Comparison of ENCODE assay signal across 31 cellular contexts in the genomic region with DNA sequence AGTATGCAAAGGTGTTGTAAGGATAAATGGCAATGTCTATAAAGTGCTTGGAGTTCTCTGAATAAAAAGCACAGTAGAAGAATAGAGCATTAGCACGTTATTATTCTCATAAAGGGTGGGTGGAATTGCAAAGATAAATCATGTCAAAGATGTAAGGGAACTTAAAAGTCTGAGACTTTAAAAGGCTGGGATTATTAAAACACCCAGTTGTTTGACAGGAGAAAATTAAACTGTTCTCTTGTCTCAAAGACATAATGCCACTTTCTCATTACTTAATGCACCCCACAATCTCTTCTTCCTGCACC.
"Had no signal": no experiment of that assay in that cellular context is flagged by ENCODE, and none has a peak within 500 bp of the region (broad histone marks: within the 10 kb centered on the region; RNA-seq: fewer than 3 reads in every experiment).

No MANE protein-coding gene starts in this region.

- H3K79me2 ChIP-seq: parathyroid adenoma had no signal

- H3K9ac ChIP-seq: neural progenitor cell, parathyroid adenoma had no signal

- H3K9me3 ChIP-seq: neutrophil, ovary, pancreas, prostate gland, right lobe of liver, sigmoid colon had no signal

- DNase-seq: naive thymus-derived CD4-positive, alpha-beta T cell; naive thymus-derived CD8-positive, alpha-beta T cell; natural killer cell; nucleus accumbens; occipital lobe; ovary; pancreas; posterior cingulate gyrus; psoas muscle; retina; right cardiac atrium; right lobe of liver; sigmoid colon; small intestine; spleen; stimulated activated CD4-positive, alpha-beta T cell treated with anti-CD3 and anti-CD28 coated beads, Interleukin-12 subunit alpha, Interleukin-12 subunit beta, amount 100 ng/mL, for 4 hours; stimulated activated CD4-positive, alpha-beta T cell treated with anti-CD3 and anti-CD28 coated beads, Interleukin-15, amount 100 ng/mL, for 24 hours; stimulated activated CD4-positive, alpha-beta T cell treated with anti-CD3 and anti-CD28 coated beads, Interleukin-1b, Interleukin-23, amount 100 ng/mL, for 48 hours; stimulated activated CD4-positive, alpha-beta T cell treated with anti-CD3 and anti-CD28 coated beads, Interleukin-2, amount 100 ng/mL, for 24 hours had no signal

- H3K27ac Mint-ChIP-seq: naive thymus-derived CD4-positive, alpha-beta T cell; naive thymus-derived CD8-positive, alpha-beta T cell; natural killer cell; natural killer cell treated with Interleukin-12 subunit alpha and Interleukin-12 subunit beta and Interleukin-15 and Interleukin-18, amount 100 ng/mL, for 72 hours; nephron; neural progenitor cell; progenitor cell of endocrine pancreas had no signal

- H3K4me2 ChIP-seq: neural progenitor cell, smooth muscle cell had no signal

- H3K4me3 ChIP-seq: neural progenitor cell, ovary, pancreas, prostate gland, psoas muscle, right atrium auricular region, right lobe of liver, sigmoid colon, skin epidermis, smooth muscle cell, spleen had no signal

- H3K4me1 ChIP-seq: neural progenitor cell, pancreas, parathyroid adenoma, prostate gland, psoas muscle, right atrium auricular region, right lobe of liver, spleen had no signal

- H3K27me3 ChIP-seq: neural progenitor cell, neutrophil, ovary, pancreas, right atrium auricular region, right lobe of liver, sigmoid colon had no signal

- ATAC-seq: naive thymus-derived CD4-positive, alpha-beta T cell; naive thymus-derived CD8-positive, alpha-beta T cell; natural killer cell; natural killer cell treated with Interleukin-12 subunit alpha and Interleukin-12 subunit beta and Interleukin-15 and Interleukin-18, amount 100 ng/mL, for 72 hours; pancreas; psoas muscle; right cardiac atrium; right lobe of liver; sciatic nerve had no signal

- FAIRE-seq: pancreas, small intestine had no signal

- H3K4me3 Mint-ChIP-seq: naive thymus-derived CD4-positive, alpha-beta T cell; naive thymus-derived CD8-positive, alpha-beta T cell; natural killer cell; natural killer cell treated with Interleukin-12 subunit alpha and Interleukin-12 subunit beta and Interleukin-15 and Interleukin-18, amount 100 ng/mL, for 72 hours; nephron; neural crest cell; neural progenitor cell had no signal

- H3K27ac ChIP-seq: neural progenitor cell, neutrophil, ovary, pancreas, parathyroid adenoma, prostate gland, psoas muscle, right atrium auricular region, right lobe of liver, sigmoid colon, skin epidermis, spleen had no signal

- H3K36me3 ChIP-seq: neural progenitor cell, neutrophil, ovary, pancreas, prostate gland, right atrium auricular region, right lobe of liver, sigmoid colon, spleen had no signal

- H2AFZ ChIP-seq: neural progenitor cell, parathyroid adenoma had no signal

- H3K36me3 Mint-ChIP-seq: natural killer cell; natural killer cell treated with Interleukin-12 subunit alpha and Interleukin-12 subunit beta and Interleukin-15 and Interleukin-18, amount 100 ng/mL, for 72 hours; neural progenitor cell had no signal

- H3K4me1 Mint-ChIP-seq: naive thymus-derived CD4-positive, alpha-beta T cell; naive thymus-derived CD8-positive, alpha-beta T cell; natural killer cell; neural crest cell; neural progenitor cell had no signal
